ENCODE assay signal across 29 cellular contexts in genomic region chr2:19454125-19454524, GRCh38.
A peak's percentile ranks its signal among the peaks of the same experiment; 100 is the strongest.
DNase-seq lines count a peak whose midpoint lies in the region; ATAC-seq, FAIRE-seq and TF ChIP-seq lines count a peak whose summit lies in the region.
"Had no signal": no experiment of that assay in that cellular context is flagged by ENCODE, and none has a peak within 500 bp of the region (broad histone marks: within the 10 kb centered on the region; RNA-seq: fewer than 3 reads in every experiment).

No MANE protein-coding gene starts in this region.

- BruUV-seq in K562 (replicated peaks; lab: Mats Ljungman, UMichigan) = no TSS peak

- no peak for TF ChIP-seq POLR2A in K562 (conservative IDR thresholded peaks at IDR 0.05)

- CTCF ChIA-PET in K562 (lab: Yijun Ruan, JAX; ENCODE audit: low intra/inter-chr PET ratio) = no interaction called here

- TF ChIP-seq EP300 in K562 (IDR thresholded peaks at IDR 0.05; ENCODE audit: low read length) = no peak

- DNase-seq in K562 (ENCODE audit: extremely low read depth in 1 of 4, low spot score in 3 of 4) = no peak
- DNase-seq in NCI-H2227 (lab: John Stamatoyannopoulos, UW; ENCODE audit: unreplicated experiment) = no peak
- DNase-seq: 8988T; ACHN; AML-193; BE2C; C1 segment of cervical spinal cord; Caco-2; Calu3; CD4-positive, alpha-beta memory T cell; CD4-positive, alpha-beta T cell; CD4-positive, CD25-positive, alpha-beta regulatory T cell; CD8-positive, alpha-beta memory T cell; CD8-positive, alpha-beta T cell; COR-L47; DMS 273 treated with DMSO at 0.1 percent for 48 hours; DMS153; DMS53; DMS79; DMS79 treated with DMSO at 0.1 percent for 48 hours; DND-41; EL had no signal

- no peaks in the 10 kb centered on the region for H3K4me1 ChIP-seq in K562 (replicated peaks in 1 of 2; ENCODE audit: control insufficient read depth in 2 of 2, insufficient read depth in 2 of 2, low read length in 2 of 2)
- H3K4me1 ChIP-seq: A549; BE2C; BLaER1; BLaER1 treated with 17β-estradiol and CSF1 and Interleukin-3, amounts not matched to agents 10 nM and 100 nM; Caco-2 had no signal

- no peak overlapping the region for H2AFZ ChIP-seq in K562 (ENCODE audit: low read depth, low read length)

- H3K9ac ChIP-seq in K562 (ENCODE audit: insufficient read depth in 1 of 2, low read depth in 2 of 2, low read length in 2 of 2) = no peak overlapping the region
- H3K9ac ChIP-seq: BLaER1; BLaER1 treated with 17β-estradiol and CSF1 and Interleukin-3, amounts not matched to agents 10 nM and 100 nM had no signal

- in situ Hi-C loops in K562 (cut with MboI) = no loop called here

- POLR2A ChIA-PET in K562 (lab: Yijun Ruan, JAX) = no interaction called here

- H3K9me3 ChIP-seq in K562 (replicated peaks; ENCODE audit: control insufficient read depth, insufficient read depth, low read depth, low read length) = no peaks in the 10 kb centered on the region
- H3K9me3 ChIP-seq: BE2C, Caco-2 had no signal

- no peak for FAIRE-seq in K562 (lab: Jason Lieb, UNC)
- FAIRE-seq: A204.1, A549, D721Med had no signal

- no peak for TF ChIP-seq RAD21 in K562 (CRISPR knock-in tag; conservative IDR thresholded peaks at IDR 0.05 in 1 of 2, IDR thresholded peaks at IDR 0.05 in 1 of 2)

- no peak overlapping the region for H3K4me3 ChIP-seq in K562
- H3K4me3 ChIP-seq: A549; BLaER1; BLaER1 treated with 17β-estradiol and CSF1 and Interleukin-3, amounts not matched to agents 10 nM and 100 nM had no signal

- intact Hi-C loops in K562 (cut with micrococcal nuclease) = no loop called here

- WGBS in K562 (ENCODE audit: insufficient coverage, low coverage, missing lambda C conversion rate) = 0% methylated on average over 2 of the region's 2 CpGs

- no peak for TF ChIP-seq CTCF in K562 (IDR thresholded peaks at IDR 0.05 in 2 of 3, conservative IDR thresholded peaks at IDR 0.05 in 1 of 3; ENCODE audit: insufficient read depth in 2 of 3, low read depth in 1 of 3, low read length in 3 of 3)

- no peak overlapping the region for H3K4me2 ChIP-seq in K562 (ENCODE audit: insufficient read depth, low read length)
- H3K4me2 ChIP-seq: A549; BLaER1; BLaER1 treated with 17β-estradiol and CSF1 and Interleukin-3, amounts not matched to agents 10 nM and 100 nM had no signal

- H3K27ac ChIP-seq in K562 (ENCODE audit: extremely low read depth, low read depth, low read length) = no peak overlapping the region
- H3K27ac ChIP-seq: 22Rv1; A549; BLaER1; BLaER1 treated with 17β-estradiol and CSF1 and Interleukin-3, amounts not matched to agents 10 nM and 100 nM; C4-2B had no signal

- no peak for ATAC-seq in K562
- ATAC-seq: A549; CD8-positive, alpha-beta T cell had no signal

- no peaks in the 10 kb centered on the region for H3K9me1 ChIP-seq in K562 (ENCODE audit: control insufficient read depth, insufficient read depth, low read length)

- no peaks in the 10 kb centered on the region for H3K79me2 ChIP-seq in K562 (ENCODE audit: control insufficient read depth, insufficient read depth, low read length)

- no peaks in the 10 kb centered on the region for H3K36me3 ChIP-seq in K562 (ENCODE audit: control insufficient read depth, insufficient read depth, low read length)
- H3K36me3 ChIP-seq: BE2C; BLaER1; BLaER1 treated with 17β-estradiol and CSF1 and Interleukin-3, amounts not matched to agents 10 nM and 100 nM had no signal

- H3K27me3 ChIP-seq in K562 (ENCODE audit: control insufficient read depth in 2 of 2, insufficient read depth in 2 of 2, low read length in 2 of 2) = no peaks in the 10 kb centered on the region
- H3K27me3 ChIP-seq: BE2C, BLaER1 had no signal

- no peaks in the 10 kb centered on the region for H4K20me1 ChIP-seq in K562 (replicated peaks; ENCODE audit: control insufficient read depth, insufficient read depth, low read length)
- H4K20me1 ChIP-seq: BLaER1; BLaER1 treated with 17β-estradiol and CSF1 and Interleukin-3, amounts not matched to agents 10 nM and 100 nM had no signal

TF ChIP-seq in K562, 482 proteins besides CTCF, POLR2A, EP300 and RAD21:
- TF ChIP-seq MCM3 (IDR thresholded peaks at IDR 0.05) (no peak), ZNF695 (CRISPR knock-in tag; IDR thresholded peaks at IDR 0.05) (no peak), KHSRP (IDR thresholded peaks at IDR 0.05) (no peak), ZNF507 (tag; conservative IDR thresholded peaks at IDR 0.05) (peak; percentile 91)
- TF ChIP-seq, protein P1, sequence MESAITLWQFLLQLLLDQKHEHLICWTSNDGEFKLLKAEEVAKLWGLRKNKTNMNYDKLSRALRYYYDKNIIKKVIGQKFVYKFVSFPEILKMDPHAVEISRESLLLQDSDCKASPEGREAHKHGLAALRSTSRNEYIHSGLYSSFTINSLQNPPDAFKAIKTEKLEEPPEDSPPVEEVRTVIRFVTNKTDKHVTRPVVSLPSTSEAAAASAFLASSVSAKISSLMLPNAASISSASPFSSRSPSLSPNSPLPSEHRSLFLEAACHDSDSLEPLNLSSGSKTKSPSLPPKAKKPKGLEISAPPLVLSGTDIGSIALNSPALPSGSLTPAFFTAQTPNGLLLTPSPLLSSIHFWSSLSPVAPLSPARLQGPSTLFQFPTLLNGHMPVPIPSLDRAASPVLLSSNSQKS (CRISPR knock-in tag; IDR thresholded peaks at IDR 0.05) = no peak
